In genomic region chr6:110490110-110490509, GRCh38 we compare ENCODE assay signal across 26 cellular contexts. TPM values are rescaled to one million over a fixed set of nuclear protein-coding genes. Genes with fewer than 3 reads are reported as not detected.
"Had no signal": no experiment of that assay in that cellular context is flagged by ENCODE, and none has a peak within 500 bp of the region (broad histone marks: within the 10 kb centered on the region; RNA-seq: fewer than 3 reads in every experiment).

No MANE protein-coding gene starts in this region.

- H3K4me1 ChIP-seq: colonic mucosa, sigmoid colon, transverse colon had no signal

- H3K4me3 ChIP-seq: colonic mucosa, hepatocyte, sigmoid colon, skin epidermis, thoracic aorta, transverse colon had no signal

- FAIRE-seq: endothelial cell of umbilical vein had no signal

- H3K4me3 Mint-ChIP-seq: naive thymus-derived CD4-positive, alpha-beta T cell; stimulated activated naive B cell treated with anti-CD40 and anti-IgM and Interleukin-4, amounts not matched to agents 10 μg/mL and 1 μg/mL and 100 μg/mL, for 72 hours; stimulated activated naive CD8-positive, alpha-beta T cell treated with anti-CD3 and anti-CD28 coated beads, Interleukin-15, amount 100 ng/mL, for 72 hours had no signal

- H3K27me3 ChIP-seq: colonic mucosa, foreskin keratinocyte, hepatocyte, sigmoid colon, transverse colon had no signal

- H3K27ac ChIP-seq: colonic mucosa, hepatocyte, sigmoid colon, thoracic aorta, transverse colon had no signal

- H3K4me2 ChIP-seq: hepatocyte had no signal

- H3K27ac Mint-ChIP-seq: naive thymus-derived CD4-positive, alpha-beta T cell; stimulated activated naive B cell treated with anti-CD40 and anti-IgM and Interleukin-4, amounts not matched to agents 10 μg/mL and 1 μg/mL and 100 μg/mL, for 72 hours; stimulated activated naive CD8-positive, alpha-beta T cell treated with anti-CD3 and anti-CD28 coated beads, Interleukin-15, amount 100 ng/mL, for 72 hours had no signal

- H3K9me3 Mint-ChIP-seq: stimulated activated naive B cell treated with anti-CD40 and anti-IgM and Interleukin-4, amounts not matched to agents 10 μg/mL and 1 μg/mL and 100 μg/mL, for 72 hours; stimulated activated naive CD8-positive, alpha-beta T cell treated with anti-CD3 and anti-CD28 coated beads, Interleukin-15, amount 100 ng/mL, for 72 hours had no signal

- H3K36me3 Mint-ChIP-seq: naive thymus-derived CD4-positive, alpha-beta T cell; stimulated activated naive B cell treated with anti-CD40 and anti-IgM and Interleukin-4, amounts not matched to agents 10 μg/mL and 1 μg/mL and 100 μg/mL, for 72 hours had no signal

- H2AFZ ChIP-seq: hepatocyte had no signal

- H3K9me3 ChIP-seq: colonic mucosa, sigmoid colon, thoracic aorta, transverse colon had no signal

- DNase-seq: colonic mucosa; dermis blood vessel endothelial cell; erythroblast; foreskin keratinocyte; head of caudate nucleus; mesendoderm; naive thymus-derived CD4-positive, alpha-beta T cell; posterior cingulate gyrus; sigmoid colon; stimulated activated CD4-positive, alpha-beta T cell treated with anti-CD3 and anti-CD28 coated beads, Interleukin-2, amount 100 ng/mL, for 24 hours; stimulated activated CD4-positive, alpha-beta T cell treated with anti-CD3 and anti-CD28 coated beads, Interleukin-4, amount 100 ng/mL, for 4 hours; stimulated activated naive B cell treated with anti-CD40 and anti-IgM and Interleukin-4, amounts not matched to agents 10 μg/mL and 1 μg/mL and 100 μg/mL, for 72 hours; stimulated activated naive CD8-positive, alpha-beta T cell treated with anti-CD3 and anti-CD28 coated beads, Interleukin-15, amount 100 ng/mL, for 72 hours; substantia nigra; transverse colon had no signal

- H3K36me3 ChIP-seq: colonic mucosa, sigmoid colon, thoracic aorta, transverse colon had no signal

- H3K79me2 ChIP-seq: hepatocyte had no signal

RNA-seq across cellular contexts. Expression of gene SLC22A16, which starts 13.7 kb away (rescaled TPM):
- total RNA-seq: dermis blood vessel endothelial cell, endothelial cell of umbilical vein, fibroblast of lung, foreskin keratinocyte, hepatocyte, lung microvascular endothelial cell, osteocyte, pulmonary artery endothelial cell, transverse colon, ureter had no signal
- polyA plus RNA-seq: endothelial cell of umbilical vein; fibroblast of lung; hepatocyte; liver; naive thymus-derived CD4-positive, alpha-beta T cell; neural cell had no signal
